Comparison of ENCODE assay signal across 1 cellular context in genomic region chr4:95610170-95610569, GRCh38.
TF ChIP-seq lines count a peak whose summit lies in the region.

No MANE protein-coding gene starts in this region.

TF ChIP-seq in GM23338, 12 proteins besides CTCF, POLR2A, EP300 and RAD21 (continued from another document):
- TF ChIP-seq, protein P1, sequence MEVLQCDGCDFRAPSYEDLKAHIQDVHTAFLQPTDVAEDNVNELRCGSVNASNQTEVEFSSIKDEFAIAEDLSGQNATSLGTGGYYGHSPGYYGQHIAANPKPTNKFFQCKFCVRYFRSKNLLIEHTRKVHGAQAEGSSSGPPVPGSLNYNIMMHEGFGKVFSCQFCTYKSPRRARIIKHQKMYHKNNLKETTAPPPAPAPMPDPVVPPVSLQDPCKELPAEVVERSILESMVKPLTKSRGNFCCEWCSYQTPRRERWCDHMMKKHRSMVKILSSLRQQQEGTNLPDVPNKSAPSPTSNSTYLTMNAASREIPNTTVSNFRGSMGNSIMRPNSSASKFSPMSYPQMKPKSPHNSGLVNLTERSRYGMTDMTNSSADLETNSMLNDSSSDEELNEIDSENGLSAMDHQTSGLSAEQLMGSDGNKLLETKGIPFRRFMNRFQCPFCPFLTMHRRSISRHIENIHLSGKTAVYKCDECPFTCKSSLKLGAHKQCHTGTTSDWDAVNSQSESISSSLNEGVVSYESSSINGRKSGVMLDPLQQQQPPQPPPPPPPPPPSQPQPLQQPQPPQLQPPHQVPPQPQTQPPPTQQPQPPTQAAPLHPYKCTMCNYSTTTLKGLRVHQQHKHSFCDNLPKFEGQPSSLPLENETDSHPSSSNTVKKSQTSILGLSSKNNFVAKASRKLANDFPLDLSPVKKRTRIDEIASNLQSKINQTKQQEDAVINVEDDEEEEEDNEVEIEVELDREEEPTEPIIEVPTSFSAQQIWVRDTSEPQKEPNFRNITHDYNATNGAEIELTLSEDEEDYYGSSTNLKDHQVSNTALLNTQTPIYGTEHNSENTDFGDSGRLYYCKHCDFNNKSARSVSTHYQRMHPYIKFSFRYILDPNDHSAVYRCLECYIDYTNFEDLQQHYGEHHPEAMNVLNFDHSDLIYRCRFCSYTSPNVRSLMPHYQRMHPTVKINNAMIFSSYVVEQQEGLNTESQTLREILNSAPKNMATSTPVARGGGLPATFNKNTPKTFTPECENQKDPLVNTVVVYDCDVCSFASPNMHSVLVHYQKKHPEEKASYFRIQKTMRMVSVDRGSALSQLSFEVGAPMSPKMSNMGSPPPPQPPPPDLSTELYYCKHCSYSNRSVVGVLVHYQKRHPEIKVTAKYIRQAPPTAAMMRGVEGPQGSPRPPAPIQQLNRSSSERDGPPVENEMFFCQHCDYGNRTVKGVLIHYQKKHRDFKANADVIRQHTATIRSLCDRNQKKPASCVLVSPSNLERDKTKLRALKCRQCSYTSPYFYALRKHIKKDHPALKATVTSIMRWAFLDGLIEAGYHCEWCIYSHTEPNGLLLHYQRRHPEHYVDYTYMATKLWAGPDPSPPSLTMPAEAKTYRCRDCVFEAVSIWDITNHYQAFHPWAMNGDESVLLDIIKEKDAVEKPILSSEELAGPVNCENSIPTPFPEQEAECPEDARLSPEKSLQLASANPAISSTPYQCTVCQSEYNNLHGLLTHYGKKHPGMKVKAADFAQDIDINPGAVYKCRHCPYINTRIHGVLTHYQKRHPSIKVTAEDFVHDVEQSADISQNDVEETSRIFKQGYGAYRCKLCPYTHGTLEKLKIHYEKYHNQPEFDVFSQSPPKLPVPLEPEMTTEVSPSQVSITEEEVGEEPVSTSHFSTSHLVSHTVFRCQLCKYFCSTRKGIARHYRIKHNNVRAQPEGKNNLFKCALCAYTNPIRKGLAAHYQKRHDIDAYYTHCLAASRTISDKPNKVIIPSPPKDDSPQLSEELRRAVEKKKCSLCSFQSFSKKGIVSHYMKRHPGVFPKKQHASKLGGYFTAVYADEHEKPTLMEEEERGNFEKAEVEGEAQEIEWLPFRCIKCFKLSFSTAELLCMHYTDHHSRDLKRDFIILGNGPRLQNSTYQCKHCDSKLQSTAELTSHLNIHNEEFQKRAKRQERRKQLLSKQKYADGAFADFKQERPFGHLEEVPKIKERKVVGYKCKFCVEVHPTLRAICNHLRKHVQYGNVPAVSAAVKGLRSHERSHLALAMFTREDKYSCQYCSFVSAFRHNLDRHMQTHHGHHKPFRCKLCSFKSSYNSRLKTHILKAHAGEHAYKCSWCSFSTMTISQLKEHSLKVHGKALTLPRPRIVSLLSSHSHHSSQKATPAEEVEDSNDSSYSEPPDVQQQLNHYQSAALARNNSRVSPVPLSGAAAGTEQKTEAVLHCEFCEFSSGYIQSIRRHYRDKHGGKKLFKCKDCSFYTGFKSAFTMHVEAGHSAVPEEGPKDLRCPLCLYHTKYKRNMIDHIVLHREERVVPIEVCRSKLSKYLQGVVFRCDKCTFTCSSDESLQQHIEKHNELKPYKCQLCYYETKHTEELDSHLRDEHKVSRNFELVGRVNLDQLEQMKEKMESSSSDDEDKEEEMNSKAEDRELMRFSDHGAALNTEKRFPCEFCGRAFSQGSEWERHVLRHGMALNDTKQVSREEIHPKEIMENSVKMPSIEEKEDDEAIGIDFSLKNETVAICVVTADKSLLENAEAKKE (CRISPR knock-in tag; IDR thresholded peaks at IDR 0.05), result no peak
TF ChIP-seq in GM23338: peak in this region for 0.
